8 cellular contexts compared by ENCODE assay signal in the genomic region with DNA sequence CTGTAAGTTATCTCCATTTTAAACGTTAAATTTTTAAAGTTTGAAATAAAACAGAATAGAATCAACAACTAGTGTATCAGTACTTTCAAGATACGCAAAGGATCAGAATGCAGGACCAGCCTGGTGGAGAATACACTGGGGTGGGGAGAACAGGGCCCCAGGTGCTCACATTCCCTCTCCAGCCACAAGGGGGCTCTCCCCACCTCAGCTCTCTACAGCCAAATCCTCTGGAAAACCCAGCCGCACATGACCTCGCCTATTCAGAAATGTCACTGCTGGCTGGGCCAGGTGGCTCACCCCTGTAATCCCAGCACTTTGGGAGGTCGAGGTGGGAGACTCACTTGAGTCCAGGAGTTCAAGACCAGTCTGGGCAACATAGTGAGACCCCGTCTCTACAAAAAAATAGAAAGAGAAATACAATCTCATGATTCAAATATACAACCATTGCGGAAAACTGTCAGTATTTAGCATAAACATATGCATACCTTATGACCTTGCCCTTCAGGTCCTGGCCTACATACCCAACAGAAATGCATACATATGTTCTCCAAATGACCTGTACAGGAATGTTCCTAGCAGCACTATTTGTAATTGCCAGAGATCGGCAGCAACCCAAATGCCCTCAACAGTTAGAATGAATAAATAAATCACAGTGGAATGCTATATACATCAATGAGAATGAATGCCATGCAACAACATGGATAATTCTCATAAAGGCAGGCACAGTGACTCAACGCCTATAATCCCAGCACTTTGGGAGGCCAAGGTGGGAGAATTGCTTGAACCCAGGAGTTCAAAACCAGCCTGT. TPM values are rescaled to one million over a fixed set of nuclear protein-coding genes. Genes with fewer than 3 reads are reported as not detected.
DNase-seq lines count a peak whose midpoint lies in the region; ATAC-seq and TF ChIP-seq lines count a peak whose summit lies in the region.

No MANE protein-coding gene starts in this region.

- H3K4me2 ChIP-seq in neural progenitor cell = no peak overlapping the region

- H2AFZ ChIP-seq in neural progenitor cell (replicated peaks) = no peak overlapping the region

- no peaks in the 10 kb centered on the region for H3K4me1 ChIP-seq in HEK293 (ENCODE audit: control insufficient read depth, insufficient read depth, low read length)
- H3K4me1 ChIP-seq in neural progenitor cell = no peaks in the 10 kb centered on the region
- H3K4me1 ChIP-seq in tibial nerve = no peaks in the 10 kb centered on the region

- H3K9me3 Mint-ChIP-seq in CD4-positive, alpha-beta T cell = peaks cover 4% of the 10 kb centered on the region
- no peaks in the 10 kb centered on the region for H3K9me3 Mint-ChIP-seq in neural progenitor cell

- H3K79me2 ChIP-seq in neural progenitor cell (ENCODE audit: low read depth) = no peaks in the 10 kb centered on the region

- no peak overlapping the region for H3K9ac ChIP-seq in neural progenitor cell

- 44 to 48% methylated on average over 9 of the region's 9 CpGs for WGBS in tibial nerve, 2 donors

- peak; percentile 84 for TF ChIP-seq CTCF in CD4-positive, alpha-beta T cell (IDR thresholded peaks at IDR 0.05)
- TF ChIP-seq CTCF in HEK293 (tag by site-specific recombination; IDR thresholded peaks at IDR 0.05) (peak; percentile 89), epithelial cell of proximal tubule (conservative IDR thresholded peaks at IDR 0.05; ENCODE audit: low read depth, low read length) (peak; percentile 90), neural progenitor cell (IDR thresholded peaks at IDR 0.05) (peak; percentile 86), tibial nerve (IDR thresholded peaks at IDR 0.05) (peak; percentile 44 to 76 (median 57))

- TF ChIP-seq POLR2A in tibial nerve (IDR thresholded peaks at IDR 0.05) = no peak

- no peaks in the 10 kb centered on the region for H4K20me1 ChIP-seq in neural progenitor cell (ENCODE audit: low read depth)

- peak overlapping the region; percentile 80 for H3K27ac Mint-ChIP-seq in CD4-positive, alpha-beta T cell
- H3K27ac Mint-ChIP-seq in neural progenitor cell = no peak overlapping the region

- ATAC-seq in CD4-positive, alpha-beta T cell (ENCODE audit: poor library complexity) = peak; percentile 80

- no peaks in the 10 kb centered on the region for H3K27me3 ChIP-seq in CD4-positive, alpha-beta T cell (ENCODE audit: control insufficient read depth, insufficient read depth, low read length)
- H3K27me3 ChIP-seq in neural progenitor cell (no peaks in the 10 kb centered on the region), tibial nerve (no peaks in the 10 kb centered on the region)

- H3K36me3 Mint-ChIP-seq in CD4-positive, alpha-beta T cell (ENCODE audit: low read depth) = no peaks in the 10 kb centered on the region
- H3K36me3 Mint-ChIP-seq in neural progenitor cell = no peaks in the 10 kb centered on the region

- H3F3A ChIP-seq in neural progenitor cell (ENCODE audit: low read depth) = no peaks in the 10 kb centered on the region

- H3K4me1 Mint-ChIP-seq in CD4-positive, alpha-beta T cell (ENCODE audit: low read depth) = peaks cover 57% of the 10 kb centered on the region
- no peaks in the 10 kb centered on the region for H3K4me1 Mint-ChIP-seq in neural progenitor cell

- TF ChIP-seq EP300 in tibial nerve (IDR thresholded peaks at IDR 0.05) = no peak

- H3K9me3 ChIP-seq in CD4-positive, alpha-beta T cell (ENCODE audit: control insufficient read depth, low read length) = no peaks in the 10 kb centered on the region
- no peaks in the 10 kb centered on the region for H3K9me3 ChIP-seq in HEK293 (ENCODE audit: control insufficient read depth, insufficient read depth, low read depth, low read length)
- no peaks in the 10 kb centered on the region for H3K9me3 ChIP-seq in neural progenitor cell (ENCODE audit: low read depth)
- H3K9me3 ChIP-seq in tibial nerve = no peaks in the 10 kb centered on the region

- peak; percentile 58 to 73 (median 65) for DNase-seq in CD4-positive, alpha-beta T cell
- DNase-seq in NOMO-1 treated with DMSO at 0.1 percent for 48 hours (lab: John Stamatoyannopoulos, UW; ENCODE audit: unreplicated experiment) = peak; percentile 51
- peak; percentile 45 for DNase-seq in activated CD8-positive, alpha-beta memory T cell treated with anti-CD3 and anti-CD28 coated beads, Interleukin-2, amount 50 U/mL, for 1 hour (ENCODE audit: extremely low read depth)
- no peak for DNase-seq in epithelial cell of proximal tubule (ENCODE audit: low read depth)
- peak; percentile 78 for DNase-seq in neural progenitor cell (ENCODE audit: low spot score)
- DNase-seq in tibial nerve (ENCODE audit: low spot score in 2 of 2) = peak in 1 of 2 donors; percentile 40
- DNase-seq in NCI-H345 treated with DMSO at 0.1 percent for 48 hours (lab: John Stamatoyannopoulos, UW; ENCODE audit: unreplicated experiment) = no peak

- H3K27ac ChIP-seq in CD4-positive, alpha-beta T cell (ENCODE audit: low read depth, low read length) = no peak overlapping the region
- H3K27ac ChIP-seq in HEK293 (ENCODE audit: extremely low read depth, low read depth, low read length) (no peak overlapping the region), neural progenitor cell (no peak overlapping the region), tibial nerve (no peak overlapping the region)

- H3K27me3 Mint-ChIP-seq in CD4-positive, alpha-beta T cell = no peaks in the 10 kb centered on the region
- H3K27me3 Mint-ChIP-seq in neural progenitor cell (ENCODE audit: insufficient read depth, low read depth) = peaks cover 6% of the 10 kb centered on the region

- intact Hi-C loops in CD4-positive, alpha-beta T cell (cut with DNase I, micrococcal nuclease) = loop anchor here (1.0 to 10.0 kb wide), 4 partner anchors 10 to 372 kb away; a partner anchor contains a TSS

- H3K4me3 ChIP-seq in HEK293 (ENCODE audit: low read depth, low read length) = no peak overlapping the region
- H3K4me3 ChIP-seq in epithelial cell of proximal tubule (ENCODE audit: low read depth, low read length) = no peak overlapping the region
- no peak overlapping the region for H3K4me3 ChIP-seq in neural progenitor cell
- no peak overlapping the region for H3K4me3 ChIP-seq in tibial nerve

- CTCF ChIA-PET in CD4-positive, alpha-beta T cell (lab: Charles Lee) = interaction anchor here (0.6 to 3.3 kb wide), 19 partner anchors 9 to 164 kb away, joined by 3 to 65 read pairs (median 4); a partner anchor contains a TSS
- CTCF ChIA-PET in HEK293 (lab: Yijun Ruan, JAX) = interaction anchor here (0.6 to 13.5 kb wide), 62 partner anchors 9 to 382 kb away, joined by 3 to 217 read pairs (median 5); a partner anchor contains a TSS

- POLR2A ChIA-PET in CD4-positive, alpha-beta T cell (lab: Charles Lee) = interaction anchor here (0.8 to 1.9 kb wide), 7 partner anchors 9 to 162 kb away, joined by 4 to 12 read pairs (median 8); no protein-coding TSS in a partner anchor
- POLR2A ChIA-PET in HEK293 (lab: Yijun Ruan, JAX) = interaction anchor here (0.7 to 1.2 kb wide), 5 partner anchors 14 to 728 kb away, joined by 3 to 5 read pairs (median 4); a partner anchor contains a TSS

- no peak overlapping the region for H3K4me3 Mint-ChIP-seq in CD4-positive, alpha-beta T cell
- H3K4me3 Mint-ChIP-seq in neural progenitor cell = no peak overlapping the region

- H3K36me3 ChIP-seq in HEK293 (ENCODE audit: control insufficient read depth in 2 of 2, insufficient read depth in 1 of 2, low read length in 2 of 2) (no peaks in the 10 kb centered on the region), neural progenitor cell (no peaks in the 10 kb centered on the region), tibial nerve (no peaks in the 10 kb centered on the region)

TF ChIP-seq in HEK293, 187 proteins besides CTCF, POLR2A, EP300 and RAD21 (continues in another document):
- TF ChIP-seq KLF7 (tag by site-specific recombination; IDR thresholded peaks at IDR 0.05; ENCODE audit: borderline replicate concordance) (0 out of 2 replicates have a peak, but pooled peaks have one; percentile 10), ZNF121 (tag by site-specific recombination; IDR thresholded peaks at IDR 0.05) (peak; percentile 88), ZBTB17 (tag by site-specific recombination; IDR thresholded peaks at IDR 0.05) (0 out of 2 replicates have a peak, but pooled peaks have one; percentile 45), ZNF654 (tag by site-specific recombination; IDR thresholded peaks at IDR 0.05; ENCODE audit: low read depth) (peak; percentile 86), ZXDB (tag by site-specific recombination; IDR thresholded peaks at IDR 0.05) (no peak), ZNF140 (tag by site-specific recombination; IDR thresholded peaks at IDR 0.05) (no peak), ZNF629 (tag by site-specific recombination; IDR thresholded peaks at IDR 0.05) (0 out of 2 replicates have a peak, but pooled peaks have one; percentile 18), ZNF529 (tag by site-specific recombination; IDR thresholded peaks at IDR 0.05; ENCODE audit: insufficient replicate concordance) (no peak), KLF8 (tag by site-specific recombination; IDR thresholded peaks at IDR 0.05) (0 out of 2 replicates have a peak, but pooled peaks have one; percentile 32)
- TF ChIP-seq, protein P1, sequence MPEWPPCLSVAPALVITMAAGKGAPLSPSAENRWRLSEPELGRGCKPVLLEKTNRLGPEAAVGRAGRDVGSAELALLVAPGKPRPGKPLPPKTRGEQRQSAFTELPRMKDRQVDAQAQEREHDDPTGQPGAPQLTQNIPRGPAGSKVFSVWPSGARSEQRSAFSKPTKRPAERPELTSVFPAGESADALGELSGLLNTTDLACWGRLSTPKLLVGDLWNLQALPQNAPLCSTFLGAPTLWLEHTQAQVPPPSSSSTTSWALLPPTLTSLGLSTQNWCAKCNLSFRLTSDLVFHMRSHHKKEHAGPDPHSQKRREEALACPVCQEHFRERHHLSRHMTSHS (tag by site-specific recombination; IDR thresholded peaks at IDR 0.05) = no peak
- TF ChIP-seq, protein P2, sequence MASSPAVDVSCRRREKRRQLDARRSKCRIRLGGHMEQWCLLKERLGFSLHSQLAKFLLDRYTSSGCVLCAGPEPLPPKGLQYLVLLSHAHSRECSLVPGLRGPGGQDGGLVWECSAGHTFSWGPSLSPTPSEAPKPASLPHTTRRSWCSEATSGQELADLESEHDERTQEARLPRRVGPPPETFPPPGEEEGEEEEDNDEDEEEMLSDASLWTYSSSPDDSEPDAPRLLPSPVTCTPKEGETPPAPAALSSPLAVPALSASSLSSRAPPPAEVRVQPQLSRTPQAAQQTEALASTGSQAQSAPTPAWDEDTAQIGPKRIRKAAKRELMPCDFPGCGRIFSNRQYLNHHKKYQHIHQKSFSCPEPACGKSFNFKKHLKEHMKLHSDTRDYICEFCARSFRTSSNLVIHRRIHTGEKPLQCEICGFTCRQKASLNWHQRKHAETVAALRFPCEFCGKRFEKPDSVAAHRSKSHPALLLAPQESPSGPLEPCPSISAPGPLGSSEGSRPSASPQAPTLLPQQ (tag by site-specific recombination; IDR thresholded peaks at IDR 0.05) = 0 out of 2 replicates have a peak, but pooled peaks have one; percentile 27

RNA-seq across cellular contexts. Expression of a gene that starts 18.4 kb away (rescaled TPM):
- not detected for total RNA-seq in CD4-positive, alpha-beta T cell
- total RNA-seq in epithelial cell of proximal tubule (not detected in 2 replicates), neural progenitor cell (ENCODE audit: low replicate concordance) (not detected in 2 replicates), tibial nerve (not detected)

RNA-seq across cellular contexts. Expression of a gene that starts 32.3 kb away (rescaled TPM):
- total RNA-seq in CD4-positive, alpha-beta T cell = 10 to 100 TPM; 35.6 to 37.3 TPM
- 0.98 and 1.6 TPM in 2 replicates for total RNA-seq in epithelial cell of proximal tubule
- 0.24 and 0.37 TPM in 2 replicates for total RNA-seq in neural progenitor cell (ENCODE audit: low replicate concordance)
- under 1 TPM in 2 of 4 donors, not detected in 2; 0.42 to 0.44 TPM for total RNA-seq in tibial nerve

Comparison
In these comparisons a context has a peak if more than half of its experiments do, and no peak if none do; other contexts are left out.
1. DNase-seq: peak in CD4-positive, alpha-beta T cell (10 of 10), NOMO-1 treated with DMSO at 0.1 percent for 48 hours (single experiment), activated CD8-positive, alpha-beta memory T cell treated with anti-CD3 and anti-CD28 coated beads, Interleukin-2, amount 50 U/mL, for 1 hour (single experiment) and neural progenitor cell (single experiment); none in epithelial cell of proximal tubule (single experiment) and NCI-H345 treated with DMSO at 0.1 percent for 48 hours (single experiment).
2. RNA of a gene that starts 32.3 kb away (total RNA-seq): 35.6 to 37.3 TPM in CD4-positive, alpha-beta T cell; 0.98 to 1.6 TPM in epithelial cell of proximal tubule, 0.42 to 0.44 TPM in tibial nerve and 0.24 to 0.37 TPM in neural progenitor cell; every median in the first group is over 10 times any median in the second.
3. Peak in every context shown above with its lines, with median percentiles within 50 percentile points of each other: CTCF ChIP-seq.